In the genomic region with DNA sequence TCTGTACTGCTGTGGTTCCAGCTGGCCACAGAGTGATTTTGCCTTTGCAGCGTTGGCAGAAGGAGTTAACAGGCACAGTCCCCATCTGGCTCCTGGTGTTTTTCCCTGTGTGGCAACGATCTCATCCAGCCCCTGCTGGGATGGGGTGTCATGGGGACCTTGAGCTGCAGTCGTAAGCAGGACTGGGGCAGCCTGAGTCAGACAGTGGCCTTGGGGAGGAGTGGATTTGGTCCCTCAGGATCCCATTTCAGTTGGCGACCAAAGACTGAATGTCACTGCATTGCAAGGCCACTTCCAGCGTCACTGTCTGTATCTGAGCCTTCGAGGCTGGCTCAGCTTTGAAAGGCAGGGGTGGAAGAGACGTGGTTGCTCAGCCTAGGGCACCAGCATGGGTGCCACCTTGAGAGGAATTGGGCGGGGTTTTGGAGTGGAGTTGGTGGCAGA, we compare ENCODE assay signal across 1 cellular context.
A peak's percentile ranks its signal among the peaks of the same experiment; 100 is the strongest.
TF ChIP-seq lines count a peak whose summit lies in the region.

No MANE protein-coding gene starts in this region.

TF ChIP-seq in HepG2, 621 proteins besides CTCF, POLR2A, EP300 and RAD21 (continued from another document and continues in another):
- TF ChIP-seq, protein P1, sequence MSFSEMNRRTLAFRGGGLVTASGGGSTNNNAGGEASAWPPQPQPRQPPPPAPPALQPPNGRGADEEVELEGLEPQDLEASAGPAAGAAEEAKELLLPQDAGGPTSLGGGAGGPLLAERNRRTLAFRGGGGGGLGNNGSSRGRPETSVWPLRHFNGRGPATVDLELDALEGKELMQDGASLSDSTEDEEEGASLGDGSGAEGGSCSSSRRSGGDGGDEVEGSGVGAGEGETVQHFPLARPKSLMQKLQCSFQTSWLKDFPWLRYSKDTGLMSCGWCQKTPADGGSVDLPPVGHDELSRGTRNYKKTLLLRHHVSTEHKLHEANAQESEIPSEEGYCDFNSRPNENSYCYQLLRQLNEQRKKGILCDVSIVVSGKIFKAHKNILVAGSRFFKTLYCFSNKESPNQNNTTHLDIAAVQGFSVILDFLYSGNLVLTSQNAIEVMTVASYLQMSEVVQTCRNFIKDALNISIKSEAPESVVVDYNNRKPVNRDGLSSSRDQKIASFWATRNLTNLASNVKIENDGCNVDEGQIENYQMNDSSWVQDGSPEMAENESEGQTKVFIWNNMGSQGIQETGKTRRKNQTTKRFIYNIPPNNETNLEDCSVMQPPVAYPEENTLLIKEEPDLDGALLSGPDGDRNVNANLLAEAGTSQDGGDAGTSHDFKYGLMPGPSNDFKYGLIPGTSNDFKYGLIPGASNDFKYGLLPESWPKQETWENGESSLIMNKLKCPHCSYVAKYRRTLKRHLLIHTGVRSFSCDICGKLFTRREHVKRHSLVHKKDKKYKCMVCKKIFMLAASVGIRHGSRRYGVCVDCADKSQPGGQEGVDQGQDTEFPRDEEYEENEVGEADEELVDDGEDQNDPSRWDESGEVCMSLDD (CRISPR knock-in tag; IDR thresholded peaks at IDR 0.05; ENCODE audit: borderline replicate concordance), result peak; percentile 47; the same call in 1 of the 2 replicates
- TF ChIP-seq CC2D1A (CRISPR knock-in tag; IDR thresholded peaks at IDR 0.05), result no peak
- TF ChIP-seq, protein P2, sequence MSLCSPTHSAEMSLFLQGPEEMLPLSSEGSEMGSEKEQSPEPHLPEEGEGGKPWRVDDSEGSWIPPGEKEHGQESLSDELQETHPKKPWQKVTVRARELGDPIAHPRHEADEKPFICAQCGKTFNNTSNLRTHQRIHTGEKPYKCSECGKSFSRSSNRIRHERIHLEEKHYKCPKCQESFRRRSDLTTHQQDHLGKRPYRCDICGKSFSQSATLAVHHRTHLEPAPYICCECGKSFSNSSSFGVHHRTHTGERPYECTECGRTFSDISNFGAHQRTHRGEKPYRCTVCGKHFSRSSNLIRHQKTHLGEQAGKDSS (CRISPR knock-in tag; IDR thresholded peaks at IDR 0.05; ENCODE audit: borderline replicate concordance, low read depth), result no peak
- TF ChIP-seq HINFP (CRISPR knock-in tag; IDR thresholded peaks at IDR 0.05; ENCODE audit: low read depth), result 0 out of 2 replicates have a peak, but pooled peaks have one; percentile 20
- no peak for TF ChIP-seq KLF11 (CRISPR knock-in tag; IDR thresholded peaks at IDR 0.05)
- 0 out of 2 replicates have a peak, but pooled peaks have one; percentile 26 for TF ChIP-seq PAXIP1 (CRISPR knock-in tag; conservative IDR thresholded peaks at IDR 0.05)
- no peak for TF ChIP-seq RBAK (CRISPR knock-in tag; IDR thresholded peaks at IDR 0.05)
- peak; percentile 68; the same call in 1 of the 2 replicates for TF ChIP-seq TBX3 (IDR thresholded peaks at IDR 0.05; ENCODE audit: borderline replicate concordance)
- TF ChIP-seq ZBTB21 (CRISPR knock-in tag; IDR thresholded peaks at IDR 0.05), result no peak
- TF ChIP-seq MIXL1 (CRISPR knock-in tag; IDR thresholded peaks at IDR 0.05), result peak; percentile 30; the same call in 1 of the 2 replicates
- TF ChIP-seq ZNF563 (CRISPR knock-in tag; IDR thresholded peaks at IDR 0.05), result no peak
- TF ChIP-seq RORA (CRISPR knock-in tag; IDR thresholded peaks at IDR 0.05), result no peak
- TF ChIP-seq ZNF543 (CRISPR knock-in tag; IDR thresholded peaks at IDR 0.05), result no peak
- TF ChIP-seq, protein P3, sequence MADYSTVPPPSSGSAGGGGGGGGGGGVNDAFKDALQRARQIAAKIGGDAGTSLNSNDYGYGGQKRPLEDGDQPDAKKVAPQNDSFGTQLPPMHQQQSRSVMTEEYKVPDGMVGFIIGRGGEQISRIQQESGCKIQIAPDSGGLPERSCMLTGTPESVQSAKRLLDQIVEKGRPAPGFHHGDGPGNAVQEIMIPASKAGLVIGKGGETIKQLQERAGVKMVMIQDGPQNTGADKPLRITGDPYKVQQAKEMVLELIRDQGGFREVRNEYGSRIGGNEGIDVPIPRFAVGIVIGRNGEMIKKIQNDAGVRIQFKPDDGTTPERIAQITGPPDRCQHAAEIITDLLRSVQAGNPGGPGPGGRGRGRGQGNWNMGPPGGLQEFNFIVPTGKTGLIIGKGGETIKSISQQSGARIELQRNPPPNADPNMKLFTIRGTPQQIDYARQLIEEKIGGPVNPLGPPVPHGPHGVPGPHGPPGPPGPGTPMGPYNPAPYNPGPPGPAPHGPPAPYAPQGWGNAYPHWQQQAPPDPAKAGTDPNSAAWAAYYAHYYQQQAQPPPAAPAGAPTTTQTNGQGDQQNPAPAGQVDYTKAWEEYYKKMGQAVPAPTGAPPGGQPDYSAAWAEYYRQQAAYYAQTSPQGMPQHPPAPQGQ (CRISPR knock-in tag; IDR thresholded peaks at IDR 0.05; ENCODE audit: borderline replicate concordance), result no peak
- no peak for TF ChIP-seq KLF9 (CRISPR knock-in tag; IDR thresholded peaks at IDR 0.05; ENCODE audit: low read depth)
- TF ChIP-seq, protein P4, sequence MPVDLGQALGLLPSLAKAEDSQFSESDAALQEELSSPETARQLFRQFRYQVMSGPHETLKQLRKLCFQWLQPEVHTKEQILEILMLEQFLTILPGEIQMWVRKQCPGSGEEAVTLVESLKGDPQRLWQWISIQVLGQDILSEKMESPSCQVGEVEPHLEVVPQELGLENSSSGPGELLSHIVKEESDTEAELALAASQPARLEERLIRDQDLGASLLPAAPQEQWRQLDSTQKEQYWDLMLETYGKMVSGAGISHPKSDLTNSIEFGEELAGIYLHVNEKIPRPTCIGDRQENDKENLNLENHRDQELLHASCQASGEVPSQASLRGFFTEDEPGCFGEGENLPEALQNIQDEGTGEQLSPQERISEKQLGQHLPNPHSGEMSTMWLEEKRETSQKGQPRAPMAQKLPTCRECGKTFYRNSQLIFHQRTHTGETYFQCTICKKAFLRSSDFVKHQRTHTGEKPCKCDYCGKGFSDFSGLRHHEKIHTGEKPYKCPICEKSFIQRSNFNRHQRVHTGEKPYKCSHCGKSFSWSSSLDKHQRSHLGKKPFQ (CRISPR knock-in tag; IDR thresholded peaks at IDR 0.05; ENCODE audit: insufficient replicate concordance), result no peak
- peak; percentile 37; the same call in 1 of the 3 replicates for TF ChIP-seq MXI1 (IDR thresholded peaks at IDR 0.05; ENCODE audit: borderline replicate concordance, low read depth, low read length)
- TF ChIP-seq, protein P5, sequence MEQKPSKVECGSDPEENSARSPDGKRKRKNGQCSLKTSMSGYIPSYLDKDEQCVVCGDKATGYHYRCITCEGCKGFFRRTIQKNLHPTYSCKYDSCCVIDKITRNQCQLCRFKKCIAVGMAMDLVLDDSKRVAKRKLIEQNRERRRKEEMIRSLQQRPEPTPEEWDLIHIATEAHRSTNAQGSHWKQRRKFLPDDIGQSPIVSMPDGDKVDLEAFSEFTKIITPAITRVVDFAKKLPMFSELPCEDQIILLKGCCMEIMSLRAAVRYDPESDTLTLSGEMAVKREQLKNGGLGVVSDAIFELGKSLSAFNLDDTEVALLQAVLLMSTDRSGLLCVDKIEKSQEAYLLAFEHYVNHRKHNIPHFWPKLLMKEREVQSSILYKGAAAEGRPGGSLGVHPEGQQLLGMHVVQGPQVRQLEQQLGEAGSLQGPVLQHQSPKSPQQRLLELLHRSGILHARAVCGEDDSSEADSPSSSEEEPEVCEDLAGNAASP (CRISPR knock-in tag; IDR thresholded peaks at IDR 0.05; ENCODE audit: borderline replicate concordance), result no peak
- TF ChIP-seq, protein P6, sequence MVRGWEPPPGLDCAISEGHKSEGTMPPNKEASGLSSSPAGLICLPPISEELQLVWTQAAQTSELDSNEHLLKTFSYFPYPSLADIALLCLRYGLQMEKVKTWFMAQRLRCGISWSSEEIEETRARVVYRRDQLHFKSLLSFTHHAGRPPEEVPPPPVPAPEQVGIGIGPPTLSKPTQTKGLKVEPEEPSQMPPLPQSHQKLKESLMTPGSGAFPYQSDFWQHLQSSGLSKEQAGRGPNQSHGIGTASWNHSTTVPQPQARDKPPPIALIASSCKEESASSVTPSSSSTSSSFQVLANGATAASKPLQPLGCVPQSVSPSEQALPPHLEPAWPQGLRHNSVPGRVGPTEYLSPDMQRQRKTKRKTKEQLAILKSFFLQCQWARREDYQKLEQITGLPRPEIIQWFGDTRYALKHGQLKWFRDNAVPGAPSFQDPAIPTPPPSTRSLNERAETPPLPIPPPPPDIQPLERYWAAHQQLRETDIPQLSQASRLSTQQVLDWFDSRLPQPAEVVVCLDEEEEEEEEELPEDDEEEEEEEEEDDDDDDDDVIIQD (CRISPR knock-in tag; IDR thresholded peaks at IDR 0.05; ENCODE audit: low read depth), result no peak
- TF ChIP-seq, protein P7, sequence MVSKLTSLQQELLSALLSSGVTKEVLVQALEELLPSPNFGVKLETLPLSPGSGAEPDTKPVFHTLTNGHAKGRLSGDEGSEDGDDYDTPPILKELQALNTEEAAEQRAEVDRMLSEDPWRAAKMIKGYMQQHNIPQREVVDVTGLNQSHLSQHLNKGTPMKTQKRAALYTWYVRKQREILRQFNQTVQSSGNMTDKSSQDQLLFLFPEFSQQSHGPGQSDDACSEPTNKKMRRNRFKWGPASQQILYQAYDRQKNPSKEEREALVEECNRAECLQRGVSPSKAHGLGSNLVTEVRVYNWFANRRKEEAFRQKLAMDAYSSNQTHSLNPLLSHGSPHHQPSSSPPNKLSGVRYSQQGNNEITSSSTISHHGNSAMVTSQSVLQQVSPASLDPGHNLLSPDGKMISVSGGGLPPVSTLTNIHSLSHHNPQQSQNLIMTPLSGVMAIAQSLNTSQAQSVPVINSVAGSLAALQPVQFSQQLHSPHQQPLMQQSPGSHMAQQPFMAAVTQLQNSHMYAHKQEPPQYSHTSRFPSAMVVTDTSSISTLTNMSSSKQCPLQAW (CRISPR knock-in tag; IDR thresholded peaks at IDR 0.05), result peak; percentile 47; the same call in 1 of the 2 replicates
- 0 out of 2 replicates have a peak, but pooled peaks have one; percentile 29 for TF ChIP-seq HOXD1 (CRISPR knock-in tag; IDR thresholded peaks at IDR 0.05)
- TF ChIP-seq ISX (CRISPR knock-in tag; conservative IDR thresholded peaks at IDR 0.05), result no peak
- TF ChIP-seq, protein P8, sequence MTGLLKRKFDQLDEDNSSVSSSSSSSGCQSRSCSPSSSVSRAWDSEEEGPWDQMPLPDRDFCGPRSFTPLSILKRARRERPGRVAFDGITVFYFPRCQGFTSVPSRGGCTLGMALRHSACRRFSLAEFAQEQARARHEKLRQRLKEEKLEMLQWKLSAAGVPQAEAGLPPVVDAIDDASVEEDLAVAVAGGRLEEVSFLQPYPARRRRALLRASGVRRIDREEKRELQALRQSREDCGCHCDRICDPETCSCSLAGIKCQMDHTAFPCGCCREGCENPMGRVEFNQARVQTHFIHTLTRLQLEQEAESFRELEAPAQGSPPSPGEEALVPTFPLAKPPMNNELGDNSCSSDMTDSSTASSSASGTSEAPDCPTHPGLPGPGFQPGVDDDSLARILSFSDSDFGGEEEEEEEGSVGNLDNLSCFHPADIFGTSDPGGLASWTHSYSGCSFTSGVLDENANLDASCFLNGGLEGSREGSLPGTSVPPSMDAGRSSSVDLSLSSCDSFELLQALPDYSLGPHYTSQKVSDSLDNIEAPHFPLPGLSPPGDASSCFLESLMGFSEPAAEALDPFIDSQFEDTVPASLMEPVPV (CRISPR knock-in tag; IDR thresholded peaks at IDR 0.05), result no peak
- TF ChIP-seq PRDM10 (CRISPR knock-in tag; IDR thresholded peaks at IDR 0.05; ENCODE audit: low read depth), result no peak
- no peak for TF ChIP-seq NCOR1 (IDR thresholded peaks at IDR 0.05; ENCODE audit: borderline replicate concordance, low read length)
- TF ChIP-seq NFE2L2 (IDR thresholded peaks at IDR 0.05; ENCODE audit: low read length), result no peak
- 0 out of 2 replicates have a peak, but pooled peaks have one; percentile 29 for TF ChIP-seq SMAD1 (CRISPR knock-in tag; IDR thresholded peaks at IDR 0.05; ENCODE audit: borderline replicate concordance, low read depth)
